ENCODE assay signal across 15 cellular contexts in the genomic region with DNA sequence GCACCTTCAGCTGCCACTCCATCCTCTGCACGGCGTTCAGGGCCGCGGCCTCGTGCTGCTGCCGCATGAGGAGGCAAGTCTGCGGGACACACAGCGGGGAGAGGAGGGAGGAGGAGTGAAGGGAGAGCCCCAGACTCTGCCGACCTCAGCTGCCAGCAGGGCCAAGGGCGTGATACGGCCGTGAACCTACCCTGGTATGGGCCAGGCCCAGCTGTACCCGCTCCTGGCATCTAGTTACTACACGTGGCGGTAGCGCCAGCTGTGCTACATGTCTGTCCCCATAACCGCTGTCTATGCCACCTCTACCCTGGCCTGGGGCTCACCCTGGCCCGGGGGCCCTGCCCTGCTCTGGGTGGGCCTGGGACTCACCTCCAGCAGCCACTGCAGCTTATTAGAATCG. TPM values are rescaled to one million over a fixed set of nuclear protein-coding genes. Genes with fewer than 3 reads are reported as not detected.
A peak's percentile ranks its signal among the peaks of the same experiment; 100 is the strongest.
DNase-seq lines count a peak whose midpoint lies in the region; ATAC-seq and TF ChIP-seq lines count a peak whose summit lies in the region.
"Had no signal": no experiment of that assay in that cellular context is flagged by ENCODE, and none has a peak within 500 bp of the region (broad histone marks: within the 10 kb centered on the region; RNA-seq: fewer than 3 reads in every experiment).

No MANE protein-coding gene starts in this region.

- H3K27me3 Mint-ChIP-seq in activated T-cell treated with anti-CD3 and anti-CD28 coated beads, Interleukin-2, amount 50 U/mL, for 24 hours = no peaks in the 10 kb centered on the region

- no peaks in the 10 kb centered on the region for H3K9me3 Mint-ChIP-seq in activated T-cell treated with anti-CD3 and anti-CD28 coated beads, Interleukin-2, amount 50 U/mL, for 24 hours

- H3K36me3 ChIP-seq in adrenal gland (replicated peaks in 1 of 2) (peaks cover 0 to 58% of the 10 kb centered on the region in 2 donors), skeletal muscle satellite cell (ENCODE audit: insufficient read depth, low read length) (peaks cover 68% of the 10 kb centered on the region)

- H3K9me3 ChIP-seq in adrenal gland (replicated peaks in 1 of 3) (no peaks in the 10 kb centered on the region), skeletal muscle satellite cell (replicated peaks; ENCODE audit: low read length) (no peaks in the 10 kb centered on the region)

- H3K4me3 Mint-ChIP-seq in activated T-cell treated with anti-CD3 and anti-CD28 coated beads, Interleukin-2, amount 50 U/mL, for 24 hours = no peak overlapping the region

- ATAC-seq in left lobe of liver (peak; percentile 14), HG03039 (IDR thresholded peaks at IDR 0.05; ENCODE audit: unreplicated experiment) (no peak), GM19324 (IDR thresholded peaks at IDR 0.05; ENCODE audit: low FRiP score, unreplicated experiment) (no peak), GM21529 (IDR thresholded peaks at IDR 0.05; ENCODE audit: unreplicated experiment) (no peak)

- TF ChIP-seq CTCF in adrenal gland (IDR thresholded peaks at IDR 0.05) = no peak

- H3K36me3 Mint-ChIP-seq in activated T-cell treated with anti-CD3 and anti-CD28 coated beads, Interleukin-2, amount 50 U/mL, for 24 hours (ENCODE audit: low read depth) = peaks cover 77% of the 10 kb centered on the region

- peaks cover 4 to 19% of the 10 kb centered on the region in 2 donors for H3K4me1 ChIP-seq in adrenal gland (replicated peaks in 1 of 2)
- H3K4me1 ChIP-seq in skeletal muscle satellite cell (ENCODE audit: control insufficient read depth, insufficient read depth, low read length) = peaks cover 19% of the 10 kb centered on the region

- 58 to 81% (median 72%) methylated on average over 2 to 19 of the region's 19 CpGs for WGBS in adrenal gland, 4 donors

- H3K27ac ChIP-seq in adrenal gland = peak overlapping the region; percentile 69 to 92 (median 83)
- H3K27ac ChIP-seq: 22Rv1 had no signal

- H3K27me3 ChIP-seq in adrenal gland (no peaks in the 10 kb centered on the region), skeletal muscle satellite cell (ENCODE audit: control insufficient read depth, insufficient read depth, low read length) (no peaks in the 10 kb centered on the region)

- H3K4me1 Mint-ChIP-seq in activated T-cell treated with anti-CD3 and anti-CD28 coated beads, Interleukin-2, amount 50 U/mL, for 24 hours (ENCODE audit: low read depth) = no peaks in the 10 kb centered on the region

- H3K27ac Mint-ChIP-seq in activated T-cell treated with anti-CD3 and anti-CD28 coated beads, Interleukin-2, amount 50 U/mL, for 24 hours = peak overlapping the region; percentile 20

- H3K4me3 ChIP-seq in adrenal gland (no peak overlapping the region), skeletal muscle satellite cell (ENCODE audit: low read length) (no peak overlapping the region)

- DNase-seq in activated T-cell treated with anti-CD3 and anti-CD28 coated beads, Interleukin-2, amount 50 U/mL, for 24 hours = no peak
- no peak for DNase-seq in activated T-cell treated with anti-CD3 and anti-CD28 coated beads, Interleukin-2, amount 50 U/mL, for 1 hour
- DNase-seq in adrenal gland (peak in 4 of 7 donors; percentile 34 to 52 (median 38)), left lobe of liver (ENCODE audit: low spot score) (no peak)
- DNase-seq: C1 segment of cervical spinal cord, DMS153, KBM-7, NCI-H1048, NCI-H2227 treated with DMSO at 0.1 percent for 48 hours, NCI-H526 treated with DMSO at 0.1 percent for 48 hours had no signal

- TF ChIP-seq POLR2A in adrenal gland (IDR thresholded peaks at IDR 0.05) = no peak

- H3K4me2 ChIP-seq in skeletal muscle satellite cell (ENCODE audit: low read length) = peak overlapping the region; percentile 15

- intact Hi-C loops in adrenal gland (cut with DNase I) = no loop called here

- H3K9ac ChIP-seq in skeletal muscle satellite cell (ENCODE audit: low read depth, low read length) = no peak overlapping the region

RNA-seq across cellular contexts. Expression of gene ZNF778, which starts 51.1 kb away (rescaled TPM):
- total RNA-seq in adrenal gland (10 to 100 TPM in 4 of 8 donors, 1 to 10 TPM in 4; 3.5 to 20.5 (median 11.5) TPM), left lobe of liver (5.3 TPM)
- 1 to 10 TPM; 1.9 to 8.1 (median 3.8) TPM for polyA plus RNA-seq in adrenal gland
- total RNA-seq in skeletal muscle satellite cell (2012; rRNA removed) = 7.9 and 10.7 TPM in 2 replicates

Comparison
In these comparisons a context has a peak if more than half of its experiments do, and no peak if none do; other contexts are left out.
1. DNase-seq: peak in adrenal gland (4 of 7); none in activated T-cell treated with anti-CD3 and anti-CD28 coated beads, Interleukin-2, amount 50 U/mL, for 24 hours (single experiment), activated T-cell treated with anti-CD3 and anti-CD28 coated beads, Interleukin-2, amount 50 U/mL, for 1 hour (single experiment) and left lobe of liver (single experiment).